10 cellular contexts compared by ENCODE assay signal in genomic region chr10:108789911-108790310, GRCh38.
A peak's percentile ranks its signal among the peaks of the same experiment; 100 is the strongest.
DNase-seq lines count a peak whose midpoint lies in the region; ATAC-seq and TF ChIP-seq lines count a peak whose summit lies in the region.
"Had no signal": no experiment of that assay in that cellular context is flagged by ENCODE, and none has a peak within 500 bp of the region (broad histone marks: within the 10 kb centered on the region; RNA-seq: fewer than 3 reads in every experiment).

No MANE protein-coding gene starts in this region.

- TF ChIP-seq EP300 in suprapubic skin (IDR thresholded peaks at IDR 0.05), result no peak

- DNase-seq in M059J (ENCODE audit: low read depth), result peak; percentile 89
- DNase-seq in myocyte (ENCODE audit: low read depth), result peak; percentile 25
- no peak for DNase-seq in Right ventricle myocardium superior
- no peak for DNase-seq in suprapubic skin (ENCODE audit: low spot score in 2 of 2)
- no peak for DNase-seq in NCI-H2171 treated with DMSO at 0.1 percent for 48 hours (lab: John Stamatoyannopoulos, UW)
- DNase-seq: activated T-cell treated with anti-CD3 and anti-CD28 coated beads, Interleukin-2, amount 50 U/mL, for 48 hours; T-helper 17 cell had no signal

- no peaks in the 10 kb centered on the region for H3K9me3 ChIP-seq in suprapubic skin

- H3K4me1 ChIP-seq in suprapubic skin, result no peaks in the 10 kb centered on the region

- H3K36me3 ChIP-seq in suprapubic skin, result no peaks in the 10 kb centered on the region

- no peak overlapping the region for H3K27ac ChIP-seq in suprapubic skin

- intact Hi-C loops in Right ventricle myocardium superior (cut with DNase I), result no loop called here

- no peak for TF ChIP-seq CTCF in suprapubic skin (IDR thresholded peaks at IDR 0.05)

- no peak for TF ChIP-seq POLR2A in suprapubic skin (IDR thresholded peaks at IDR 0.05)

- H3K4me3 ChIP-seq in suprapubic skin, result no peak overlapping the region

- peak; percentile 70 for ATAC-seq in GM19351 (IDR thresholded peaks at IDR 0.05; ENCODE audit: unreplicated experiment)
- ATAC-seq in HG02798 (IDR thresholded peaks at IDR 0.05; ENCODE audit: poor library complexity, unreplicated experiment), result peak; percentile 58
- ATAC-seq in Right ventricle myocardium superior (ENCODE audit: poor library complexity), result no peak
- ATAC-seq in GM21515 (IDR thresholded peaks at IDR 0.05; ENCODE audit: unreplicated experiment), result no peak
- ATAC-seq: T-helper 17 cell had no signal

- H3K27me3 ChIP-seq in suprapubic skin, result no peaks in the 10 kb centered on the region

Comparison
In these comparisons a context has a peak if more than half of its experiments do, and no peak if none do; other contexts are left out.
1. ATAC-seq: peak in GM19351 (single experiment) and HG02798 (single experiment); none in Right ventricle myocardium superior (single experiment) and GM21515 (single experiment).
2. DNase-seq: peak in M059J (single experiment) and myocyte (single experiment); none in Right ventricle myocardium superior (single experiment), suprapubic skin (0 of 2) and NCI-H2171 treated with DMSO at 0.1 percent for 48 hours (single experiment).